Comparison of ENCODE assay signal across 3 cellular contexts in the genomic region with DNA sequence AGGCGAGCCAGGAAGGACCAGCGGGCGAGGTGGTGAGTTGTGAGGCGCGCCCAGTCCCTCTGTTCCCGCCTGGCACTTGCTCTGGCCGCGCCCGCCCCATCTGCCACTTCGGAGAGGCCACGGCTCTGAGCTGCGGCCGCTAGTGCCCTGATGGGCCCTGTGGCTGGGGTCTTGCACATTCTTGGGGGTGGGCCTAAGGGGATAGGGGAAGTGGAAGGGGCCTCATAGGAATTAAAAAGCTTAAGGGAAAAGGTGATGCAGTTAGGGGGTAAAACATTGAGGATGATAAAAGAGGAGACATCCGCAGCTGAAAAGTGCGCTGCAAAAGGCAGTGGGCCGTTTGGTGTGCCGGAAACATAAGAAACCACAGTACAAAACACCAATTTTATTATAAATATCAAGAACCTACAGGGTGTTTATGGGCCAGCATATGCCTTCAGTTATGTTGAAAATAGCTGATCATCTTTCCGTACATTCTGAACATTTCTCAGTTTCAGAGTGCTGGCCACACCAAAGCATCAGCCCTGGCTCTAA.
A peak's percentile ranks its signal among the peaks of the same experiment; 100 is the strongest.
TF ChIP-seq lines count a peak whose summit lies in the region.

No MANE protein-coding gene starts in this region.

TF ChIP-seq in A549, 52 proteins besides CTCF, POLR2A, EP300 and RAD21:
- TF ChIP-seq HMGXB4 (CRISPR knock-in tag; IDR thresholded peaks at IDR 0.05; ENCODE audit: borderline replicate concordance) (no peak), JUNB (IDR thresholded peaks at IDR 0.05) (no peak), CHD2 (IDR thresholded peaks at IDR 0.05; ENCODE audit: low read length, partially characterized antibody) (no peak), ZC3H11A (IDR thresholded peaks at IDR 0.05) (no peak), FOSL2 (IDR thresholded peaks at IDR 0.05) (no peak), FOSL2 (CRISPR knock-in tag; IDR thresholded peaks at IDR 0.05) (no peak), EHF (CRISPR knock-in tag; IDR thresholded peaks at IDR 0.05) (no peak), ESRRA (IDR thresholded peaks at IDR 0.05; ENCODE audit: borderline replicate concordance, low read length) (no peak), CHD4 (IDR thresholded peaks at IDR 0.05; ENCODE audit: borderline replicate concordance) (no peak), SREBF2 (IDR thresholded peaks at IDR 0.05) (no peak), RNF2 (IDR thresholded peaks at IDR 0.05; ENCODE audit: borderline replicate concordance, low read depth) (no peak), BHLHE40 (IDR thresholded peaks at IDR 0.05; ENCODE audit: low read depth, low read length) (no peak), HOXB5 (CRISPR knock-in tag; IDR thresholded peaks at IDR 0.05) (no peak), POLR2AphosphoS2 (conservative IDR thresholded peaks at IDR 0.05; ENCODE audit: low read length) (no peak), RFX5 (IDR thresholded peaks at IDR 0.05) (no peak), HOXA7 (CRISPR knock-in tag; IDR thresholded peaks at IDR 0.05) (no peak), EHMT2 (IDR thresholded peaks at IDR 0.05; ENCODE audit: low read depth) (no peak), CEBPB (IDR thresholded peaks at IDR 0.05) (no peak), NFE2L2 (conservative IDR thresholded peaks at IDR 0.05; ENCODE audit: low read length) (no peak), USF2 (IDR thresholded peaks at IDR 0.05) (no peak)
TF ChIP-seq in A549: peak in this region for 0.

TF ChIP-seq in HCT116, 20 proteins besides CTCF, POLR2A, EP300 and RAD21:
- no peak for TF ChIP-seq EZH2phosphoT487 (IDR thresholded peaks at IDR 0.05; ENCODE audit: borderline replicate concordance)
- TF ChIP-seq CEBPB (IDR thresholded peaks at IDR 0.05; ENCODE audit: low read depth): no peak
- no peak for TF ChIP-seq ZBTB33 (IDR thresholded peaks at IDR 0.05; ENCODE audit: extremely low read depth, insufficient replicate concordance, low read length)

TF ChIP-seq in K562, 482 proteins besides CTCF, POLR2A, EP300 and RAD21:
- no peak for TF ChIP-seq RBM14 (IDR thresholded peaks at IDR 0.05; ENCODE audit: borderline replicate concordance, insufficient read depth, low read depth, low read length)
- no peak for TF ChIP-seq MBD2 (IDR thresholded peaks at IDR 0.05; ENCODE audit: borderline replicate concordance, low read depth)
- no peak for TF ChIP-seq ATF1 (CRISPR knock-in tag; IDR thresholded peaks at IDR 0.05)
- TF ChIP-seq ATF1 (tag; IDR thresholded peaks at IDR 0.05): peak; percentile 61
- TF ChIP-seq, protein P1, sequence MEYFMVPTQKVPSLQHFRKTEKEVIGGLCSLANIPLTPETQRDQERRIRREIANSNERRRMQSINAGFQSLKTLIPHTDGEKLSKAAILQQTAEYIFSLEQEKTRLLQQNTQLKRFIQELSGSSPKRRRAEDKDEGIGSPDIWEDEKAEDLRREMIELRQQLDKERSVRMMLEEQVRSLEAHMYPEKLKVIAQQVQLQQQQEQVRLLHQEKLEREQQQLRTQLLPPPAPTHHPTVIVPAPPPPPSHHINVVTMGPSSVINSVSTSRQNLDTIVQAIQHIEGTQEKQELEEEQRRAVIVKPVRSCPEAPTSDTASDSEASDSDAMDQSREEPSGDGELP (CRISPR knock-in tag; IDR thresholded peaks at IDR 0.05; ENCODE audit: borderline replicate concordance): peak; percentile 17; the same call in 1 of the 2 replicates
